ENCODE assay signal across 1 cellular context in genomic region chr3:169706857-169707256, GRCh38. TPM values are rescaled to one million over a fixed set of nuclear protein-coding genes. Genes with fewer than 3 reads are reported as not detected.
"Had no signal": no experiment of that assay in that cellular context is flagged by ENCODE, and none has a peak within 500 bp of the region (broad histone marks: within the 10 kb centered on the region; RNA-seq: fewer than 3 reads in every experiment).

No MANE protein-coding gene starts in this region.

RNA-seq across cellular contexts. Expression of gene TERC, which starts 58.0 kb away (rescaled TPM):
- polyA plus RNA-seq: GM23248 had no signal
